In the genomic region with DNA sequence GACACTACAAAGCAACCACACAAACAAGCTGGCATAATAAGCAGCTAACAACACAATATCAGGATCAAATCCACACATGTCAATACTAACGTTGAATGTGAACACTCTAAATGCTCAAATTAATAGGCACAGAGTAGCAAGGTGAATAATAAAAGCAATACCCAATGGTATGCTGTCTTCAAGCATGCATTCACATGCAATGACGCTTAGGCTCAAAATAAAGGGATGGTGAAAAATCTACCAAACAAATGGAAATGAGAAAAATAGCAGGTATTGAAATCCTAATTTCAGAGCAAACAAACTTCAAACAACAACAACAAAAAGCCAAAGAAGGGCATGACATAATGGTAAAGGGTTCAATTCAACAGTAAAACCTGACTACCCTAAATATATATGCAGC, we compare ENCODE assay signal across 18 cellular contexts.
DNase-seq lines count a peak whose midpoint lies in the region; FAIRE-seq and TF ChIP-seq lines count a peak whose summit lies in the region.
"Had no signal": no experiment of that assay in that cellular context is flagged by ENCODE, and none has a peak within 500 bp of the region (broad histone marks: within the 10 kb centered on the region; RNA-seq: fewer than 3 reads in every experiment).

No MANE protein-coding gene starts in this region.

- no peak overlapping the region for H2BK20ac ChIP-seq in H9 (ENCODE audit: low read depth, low read length, poor library complexity, severe bottlenecking)
- no peak overlapping the region for H2BK20ac ChIP-seq in H1 (ENCODE audit: low read length)

- H3K27ac ChIP-seq in H9 (ENCODE audit: insufficient read length, low read depth, low read length) = no peak overlapping the region
- H3K27ac ChIP-seq in KMS-11 = peak overlapping the region; percentile 22; the same call in 1 of the 2 replicates
- H3K27ac ChIP-seq in H1 (ENCODE audit: low read depth, low read length) = no peak overlapping the region
- no peak overlapping the region for H3K27ac ChIP-seq in neural progenitor cell
- no peak overlapping the region for H3K27ac ChIP-seq in CD8-positive, alpha-beta memory T cell (ENCODE audit: low read depth, low read length)
- H3K27ac ChIP-seq: C4-2B, GM23248 had no signal

- H3K4ac ChIP-seq in H9 (ENCODE audit: low read depth, low read length) (no peak overlapping the region), H1 (replicated peaks; ENCODE audit: insufficient read length, low read depth, low read length) (no peak overlapping the region)

- no peak for TF ChIP-seq RAD21 in H1 (IDR thresholded peaks at IDR 0.05 in 1 of 2, conservative IDR thresholded peaks at IDR 0.05 in 1 of 2; ENCODE audit: low read depth in 2 of 2, low read length in 2 of 2)

- H4K20me1 ChIP-seq in H9 (ENCODE audit: control insufficient read depth, insufficient read depth, insufficient read length) (no peaks in the 10 kb centered on the region), KMS-11 (ENCODE audit: insufficient read depth) (no peaks in the 10 kb centered on the region), H1 (replicated peaks in 1 of 2; ENCODE audit: control insufficient read depth in 1 of 2, insufficient read depth in 2 of 2, low read length in 2 of 2) (no peaks in the 10 kb centered on the region), neural progenitor cell (ENCODE audit: low read depth) (no peaks in the 10 kb centered on the region)

- H3K23me2 ChIP-seq in H9 (ENCODE audit: insufficient read length, low read depth, low read length, poor library complexity, severe bottlenecking) (no peaks in the 10 kb centered on the region), H1 (ENCODE audit: low read depth, low read length) (no peaks in the 10 kb centered on the region)

- H3K79me2 ChIP-seq in H9 (ENCODE audit: insufficient read depth, low read length) (no peaks in the 10 kb centered on the region), KMS-11 (ENCODE audit: insufficient read depth, low read depth) (no peaks in the 10 kb centered on the region), H1 (ENCODE audit: control insufficient read depth in 1 of 2, insufficient read depth in 2 of 2, low read length in 2 of 2) (no peaks in the 10 kb centered on the region), neural progenitor cell (ENCODE audit: low read depth) (no peaks in the 10 kb centered on the region)

- H4K91ac ChIP-seq in H9 (ENCODE audit: insufficient read length, low read depth, low read length) = no peak overlapping the region
- H4K91ac ChIP-seq in H1 (replicated peaks; ENCODE audit: insufficient read length, low read length) = no peak overlapping the region

- H3K18ac ChIP-seq in H9 (ENCODE audit: insufficient read length, low read depth, low read length) (no peak overlapping the region), H1 (ENCODE audit: extremely low read depth, low read length) (no peak overlapping the region)

- H3K4me1 Mint-ChIP-seq in H9 = peaks cover 33 to 38% of the 10 kb centered on the region in 2 experiments
- peaks cover 2% of the 10 kb centered on the region for H3K4me1 Mint-ChIP-seq in neural progenitor cell
- no peaks in the 10 kb centered on the region for H3K4me1 Mint-ChIP-seq in CD8-positive, alpha-beta memory T cell
- H3K4me1 Mint-ChIP-seq: IgD-negative memory B cell had no signal

- POLR2A ChIA-PET in H1 (lab: Charles Lee; ENCODE audit: partially characterized antibody) = no interaction called here
- POLR2A ChIA-PET in CD8-positive, alpha-beta memory T cell (lab: Charles Lee) = no interaction called here

- H2AK5ac ChIP-seq in H9 (ENCODE audit: insufficient read length, low read length) = no peak overlapping the region
- H2AK5ac ChIP-seq in H1 (ENCODE audit: low read depth, low read length) = no peak overlapping the region; the same call in 1 of the 2 replicates

- H4K8ac ChIP-seq in H9 (replicated peaks; ENCODE audit: insufficient read length, low read depth, low read length) (no peak overlapping the region), H1 (ENCODE audit: extremely low read depth, insufficient read depth, low read length) (no peak overlapping the region)

- peaks cover 4% of the 10 kb centered on the region; the same call in 1 of the 2 replicates for H3K4me1 ChIP-seq in H9 (ENCODE audit: insufficient read depth, low read length)
- peaks cover 17% of the 10 kb centered on the region for H3K4me1 ChIP-seq in KMS-11 (ENCODE audit: low read depth, poor library complexity, severe bottlenecking)
- H3K4me1 ChIP-seq in H1 (replicated peaks in 1 of 4; ENCODE audit: control insufficient read depth in 3 of 4, insufficient read depth in 4 of 4, low read length in 3 of 4) = no peaks in the 10 kb centered on the region; a peak in 1 of 7 replicates
- H3K4me1 ChIP-seq in neural progenitor cell = peaks cover 3% of the 10 kb centered on the region
- H3K4me1 ChIP-seq in CD8-positive, alpha-beta memory T cell (ENCODE audit: insufficient read depth, low read length) = no peaks in the 10 kb centered on the region
- H3K4me1 ChIP-seq: BE2C, Caco-2 had no signal

- H3K9me3 ChIP-seq in H9 (ENCODE audit: control insufficient read depth, low read depth, low read length) (no peaks in the 10 kb centered on the region), H1 (ENCODE audit: insufficient read depth in 2 of 2, low read depth in 1 of 2, low read length in 1 of 2) (0 out of 4 replicates have a peak, but pooled peaks cover 0 to 2% of the 10 kb centered on the region in 2 experiments), neural progenitor cell (ENCODE audit: low read depth) (peaks cover 5% of the 10 kb centered on the region)
- H3K9me3 ChIP-seq in CD8-positive, alpha-beta memory T cell (ENCODE audit: low read length) = no peaks in the 10 kb centered on the region
- H3K9me3 ChIP-seq: BE2C, Caco-2 had no signal

- no peaks in the 10 kb centered on the region; the same call in 1 of the 2 replicates for H3K27me3 ChIP-seq in H9 (ENCODE audit: insufficient read depth, low read length)
- no peaks in the 10 kb centered on the region for H3K27me3 ChIP-seq in KMS-11 (ENCODE audit: insufficient read depth, low read depth)
- no peaks in the 10 kb centered on the region; a peak in 1 of 7 replicates for H3K27me3 ChIP-seq in H1 (replicated peaks in 1 of 4; ENCODE audit: control insufficient read depth in 3 of 4, extremely low read depth in 1 of 4, insufficient read depth in 3 of 4, low read length in 3 of 4)
- no peaks in the 10 kb centered on the region for H3K27me3 ChIP-seq in neural progenitor cell
- no peaks in the 10 kb centered on the region for H3K27me3 ChIP-seq in CD8-positive, alpha-beta memory T cell (ENCODE audit: insufficient read depth, low read length, poor library complexity, severe bottlenecking)
- H3K27me3 ChIP-seq: BE2C had no signal

- H3K14ac ChIP-seq in H9 (ENCODE audit: insufficient read depth, low read length) (no peak overlapping the region), H1 (ENCODE audit: insufficient read length) (no peak overlapping the region)

- TF ChIP-seq CTCF in H9 (conservative IDR thresholded peaks at IDR 0.05) = no peak
- TF ChIP-seq CTCF in KMS-11 (conservative IDR thresholded peaks at IDR 0.05; ENCODE audit: low read depth, low read length) = no peak
- no peak for TF ChIP-seq CTCF in H1 (IDR thresholded peaks at IDR 0.05; ENCODE audit: control extremely low read depth in 1 of 3, insufficient read depth in 1 of 3, low read depth in 1 of 3, low read length in 3 of 3)
- no peak for TF ChIP-seq CTCF in neural progenitor cell (IDR thresholded peaks at IDR 0.05)

- H2AFZ ChIP-seq in H9 (ENCODE audit: low read length) (no peak overlapping the region), KMS-11 (ENCODE audit: low read depth) (no peak overlapping the region), H1 (ENCODE audit: low read length) (no peak overlapping the region), neural progenitor cell (replicated peaks) (peak overlapping the region; percentile 15)
- H2AFZ ChIP-seq: GM23248 had no signal

- H3K56ac ChIP-seq in H9 (ENCODE audit: insufficient read length, low read depth, low read length) (no peak overlapping the region), H1 (replicated peaks; ENCODE audit: insufficient read length, low read depth, low read length) (no peak overlapping the region)

- no peaks in the 10 kb centered on the region for H3F3A ChIP-seq in neural progenitor cell (ENCODE audit: low read depth)

- CTCF ChIA-PET in H1 (lab: Charles Lee; ENCODE audit: partially characterized antibody) = interaction anchor here (0.6 kb wide), 1 partner anchor 65 kb away, joined by 3 read pairs; no protein-coding TSS in a partner anchor
- CTCF ChIA-PET in CD8-positive, alpha-beta memory T cell (lab: Charles Lee) = no interaction called here

- H3K27ac Mint-ChIP-seq in H9 (peak overlapping the region; percentile 24 to 69 (median 42); a peak in 3 of 7 replicates), neural progenitor cell (no peak overlapping the region)
- H3K27ac Mint-ChIP-seq in CD8-positive, alpha-beta memory T cell = no peak overlapping the region
- H3K27ac Mint-ChIP-seq: CD8-positive, alpha-beta T cell; IgD-negative memory B cell had no signal

- H3T11ph ChIP-seq in H9 (ENCODE audit: low read length) = no peak overlapping the region

- H2BK5ac ChIP-seq in H9 (ENCODE audit: insufficient read length, low read length) = no peak overlapping the region
- H2BK5ac ChIP-seq in H1 (ENCODE audit: low read depth, low read length) = no peak overlapping the region

- H2BK12ac ChIP-seq in H9 (ENCODE audit: insufficient read length, low read depth, low read length) = no peak overlapping the region
- peak overlapping the region; percentile 68; the same call in 1 of the 2 replicates for H2BK12ac ChIP-seq in H1 (ENCODE audit: low read depth, low read length)

- H3K4me3 ChIP-seq in KMS-11 (IDR thresholded peaks at IDR 0.05; ENCODE audit: insufficient read depth, low read depth, low read length) (no peak overlapping the region), H1 (ENCODE audit: extremely low read depth in 1 of 4, insufficient read depth in 2 of 4, low read depth in 3 of 4, low read length in 4 of 4) (peak overlapping the region in 1 of 4 experiments; percentile 24; a peak in 1 of 8 replicates), neural progenitor cell (no peak overlapping the region)
- H3K4me3 ChIP-seq in CD8-positive, alpha-beta memory T cell (ENCODE audit: low read length) = no peak overlapping the region
- H3K4me3 ChIP-seq: GM23248, HAP-1 had no signal

- no peak overlapping the region for H3K9ac ChIP-seq in H9 (ENCODE audit: extremely low read depth, insufficient read length, low read length)
- H3K9ac ChIP-seq in KMS-11 = no peak overlapping the region
- no peak overlapping the region for H3K9ac ChIP-seq in H1 (replicated peaks in 1 of 4; ENCODE audit: extremely low read depth in 1 of 4, low read depth in 3 of 4, low read length in 3 of 4)
- H3K9ac ChIP-seq in neural progenitor cell = no peak overlapping the region
- H3K9ac ChIP-seq: GM23248 had no signal

- H3K27me3 Mint-ChIP-seq in H9 (ENCODE audit: low read depth) = peaks cover 22% of the 10 kb centered on the region
- H3K27me3 Mint-ChIP-seq in neural progenitor cell (ENCODE audit: insufficient read depth, low read depth) = no peaks in the 10 kb centered on the region
- H3K27me3 Mint-ChIP-seq in CD8-positive, alpha-beta memory T cell = no peaks in the 10 kb centered on the region
- H3K27me3 Mint-ChIP-seq: IgD-negative memory B cell had no signal

- DNase-seq in H9 = no peak
- no peak for DNase-seq in H1 (ENCODE audit: low read depth in 1 of 2, low spot score in 2 of 2)
- DNase-seq in neural progenitor cell (ENCODE audit: low spot score) = no peak
- no peak for DNase-seq in CD8-positive, alpha-beta memory T cell
- DNase-seq in NCI-H2171 treated with DMSO at 0.1 percent for 48 hours (lab: John Stamatoyannopoulos, UW) = no peak
- no peak for DNase-seq in NCI-H82 treated with DMSO at 0.1 percent for 48 hours (lab: John Stamatoyannopoulos, UW; ENCODE audit: unreplicated experiment)
- DNase-seq: BE2C; Caco-2; CD8-positive, alpha-beta T cell; DND-41; GDM1; GM23248; KG1 had no signal

- H3K23ac ChIP-seq in H9 (ENCODE audit: insufficient read length, low read depth, low read length) = no peak overlapping the region
- H3K23ac ChIP-seq in H1 (ENCODE audit: insufficient read length) = no peak overlapping the region

- TF ChIP-seq EP300 in H1 (IDR thresholded peaks at IDR 0.05; ENCODE audit: borderline replicate concordance in 1 of 2, low read depth in 2 of 2, low read length in 2 of 2) = no peak

- peak; percentile 32 for FAIRE-seq in H1 (lab: Jason Lieb, UNC)
- FAIRE-seq: A204.1 had no signal

- H3K36me3 Mint-ChIP-seq in H9 (ENCODE audit: insufficient read depth in 1 of 3, low read depth in 3 of 3) (peaks cover 21 to 55% (median 28%) of the 10 kb centered on the region in 3 experiments), neural progenitor cell (no peaks in the 10 kb centered on the region)
- H3K36me3 Mint-ChIP-seq in CD8-positive, alpha-beta memory T cell = no peaks in the 10 kb centered on the region
- H3K36me3 Mint-ChIP-seq: CD8-positive, alpha-beta T cell had no signal

- H3K9me3 Mint-ChIP-seq in H9 (peaks cover 46 to 86% of the 10 kb centered on the region in 2 experiments), neural progenitor cell (peaks cover 16% of the 10 kb centered on the region)
- peaks cover 0 to 20% (median 15%) of the 10 kb centered on the region in 5 donors for H3K9me3 Mint-ChIP-seq in CD8-positive, alpha-beta memory T cell

- H3K4me3 Mint-ChIP-seq in H9 = peak overlapping the region in 1 of 2 experiments; percentile 13; a peak in 2 of 5 replicates
- no peak overlapping the region for H3K4me3 Mint-ChIP-seq in neural progenitor cell
- no peak overlapping the region for H3K4me3 Mint-ChIP-seq in CD8-positive, alpha-beta memory T cell
- H3K4me3 Mint-ChIP-seq: CD8-positive, alpha-beta T cell; IgD-negative memory B cell had no signal

- no peak for TF ChIP-seq POLR2A in H1 (IDR thresholded peaks at IDR 0.05; ENCODE audit: control extremely low read depth in 1 of 2, low read depth in 2 of 2, low read length in 2 of 2)

- H3K79me1 ChIP-seq in H9 (ENCODE audit: insufficient read depth, low read depth, low read length, poor library complexity, severe bottlenecking) (no peaks in the 10 kb centered on the region), H1 (ENCODE audit: low read depth, low read length) (no peaks in the 10 kb centered on the region)

- H3K36me3 ChIP-seq in KMS-11 (ENCODE audit: insufficient read depth) (no peaks in the 10 kb centered on the region), H1 (ENCODE audit: control insufficient read depth in 2 of 4, insufficient read depth in 4 of 4, low read length in 3 of 4) (no peaks in the 10 kb centered on the region), neural progenitor cell (peaks cover 3% of the 10 kb centered on the region)
- no peaks in the 10 kb centered on the region for H3K36me3 ChIP-seq in CD8-positive, alpha-beta memory T cell (ENCODE audit: insufficient read depth, low read length)
- H3K36me3 ChIP-seq: BE2C, HAP-1 had no signal

- WGBS in H9 (ENCODE audit: extremely low coverage, insufficient read length, low lambda C conversion rate) = no CpG with 5 or more reads among the region's 2 CpGs
- 0% methylated on average over 2 of the region's 2 CpGs; no CpG with 5 or more reads in 1 of the 2 experiments for WGBS in H1 (ENCODE audit: extremely low coverage in 1 of 2, insufficient coverage in 1 of 2, insufficient read length in 1 of 2, insufficient replicate concordance in 2 of 2, low coverage in 1 of 2, low lambda C conversion rate in 2 of 2, missing lambda C conversion rate in 1 of 2), 2 experiments

- H4K5ac ChIP-seq in H9 (ENCODE audit: insufficient read length, low read depth, low read length) = no peak overlapping the region
- H4K5ac ChIP-seq in H1 (ENCODE audit: insufficient read length, low read depth, low read length) = no peak overlapping the region

- H3K4me2 ChIP-seq in H9 (ENCODE audit: insufficient read depth, insufficient read length, low read length) = peak overlapping the region; percentile 87
- peak overlapping the region; percentile 42 for H3K4me2 ChIP-seq in KMS-11
- H3K4me2 ChIP-seq in H1 (ENCODE audit: insufficient read depth in 1 of 2, low read depth in 2 of 2, low read length in 2 of 2) = peak overlapping the region; percentile 53 to 70
- no peak overlapping the region for H3K4me2 ChIP-seq in neural progenitor cell

- H2BK15ac ChIP-seq in H9 (ENCODE audit: low read depth, low read length) (no peak overlapping the region), H1 (ENCODE audit: low read length) (no peak overlapping the region)

- H2BK120ac ChIP-seq in H9 (ENCODE audit: low read depth, low read length, poor library complexity, severe bottlenecking) (no peak overlapping the region), H1 (replicated peaks; ENCODE audit: low read depth, low read length) (no peak overlapping the region)

Comparison
In these comparisons a context has a peak if more than half of its experiments do, and no peak if none do; other contexts are left out.
1. H3K27ac Mint-ChIP-seq: peak in H9 (3 of 3); none in neural progenitor cell (single experiment) and CD8-positive, alpha-beta memory T cell (0 of 8).